ENCODE assay signal across 9 cellular contexts in genomic region chr5:101678494-101679193, GRCh38.
A peak's percentile ranks its signal among the peaks of the same experiment; 100 is the strongest.
DNase-seq lines count a peak whose midpoint lies in the region; ATAC-seq and TF ChIP-seq lines count a peak whose summit lies in the region.
"Had no signal": no experiment of that assay in that cellular context is flagged by ENCODE, and none has a peak within 500 bp of the region (broad histone marks: within the 10 kb centered on the region; RNA-seq: fewer than 3 reads in every experiment).

No MANE protein-coding gene starts in this region.

- H3K4me3 ChIP-seq in PC-3 (ENCODE audit: low read length) (no peak overlapping the region), right atrium auricular region (no peak overlapping the region)

- no peaks in the 10 kb centered on the region for H3K4me1 ChIP-seq in PC-3 (ENCODE audit: insufficient read depth, low read length)
- no peaks in the 10 kb centered on the region for H3K4me1 ChIP-seq in right atrium auricular region

- H3K9me3 Mint-ChIP-seq in activated naive CD8-positive, alpha-beta T cell treated with anti-CD3 and anti-CD28 coated beads, Interleukin-2, amount 50 U/mL, for 24 hours, result no peaks in the 10 kb centered on the region

- DNase-seq in DMS53 treated with DMSO at 0.1 percent for 48 hours (lab: John Stamatoyannopoulos, UW; ENCODE audit: unreplicated experiment) (peak; percentile 62), PC-3 (peak; percentile 83), right atrium auricular region (ENCODE audit: low spot score) (peak; percentile 64), retina (peak; percentile 82)
- peak; percentile 46 for DNase-seq in activated naive CD8-positive, alpha-beta T cell treated with anti-CD3 and anti-CD28 coated beads, Interleukin-2, amount 50 U/mL, for 24 hours

- no peaks in the 10 kb centered on the region for H3K4me1 Mint-ChIP-seq in activated naive CD8-positive, alpha-beta T cell treated with anti-CD3 and anti-CD28 coated beads, Interleukin-2, amount 50 U/mL, for 24 hours

- H3F3A ChIP-seq in PC-3 (ENCODE audit: low read length, unreplicated experiment), result no peaks in the 10 kb centered on the region

- H2AFZ ChIP-seq in PC-3 (ENCODE audit: low read length), result peak overlapping the region; percentile 60; the same call in 1 of the 2 replicates

- no peaks in the 10 kb centered on the region for H3K9me2 ChIP-seq in PC-3 (replicated peaks; ENCODE audit: low read length)

- CTCF ChIA-PET in PC-3 (lab: Charles Lee), result interaction anchor here (1.0 kb wide), 1 partner anchor 15 kb away, joined by 3 read pairs; no protein-coding TSS in a partner anchor

- peaks cover 2% of the 10 kb centered on the region for H3K27me3 Mint-ChIP-seq in activated naive CD8-positive, alpha-beta T cell treated with anti-CD3 and anti-CD28 coated beads, Interleukin-2, amount 50 U/mL, for 24 hours

- H3K4me2 ChIP-seq in PC-3 (ENCODE audit: low read length), result no peak overlapping the region; the same call in 1 of the 2 replicates

- H3K36me3 ChIP-seq in PC-3 (ENCODE audit: low read depth, low read length) (no peaks in the 10 kb centered on the region), right atrium auricular region (no peaks in the 10 kb centered on the region)

- H3K36me3 Mint-ChIP-seq in activated naive CD8-positive, alpha-beta T cell treated with anti-CD3 and anti-CD28 coated beads, Interleukin-2, amount 50 U/mL, for 24 hours (ENCODE audit: low read depth), result no peaks in the 10 kb centered on the region

- H3K27ac ChIP-seq in PC-3 (ENCODE audit: low read length) (no peak overlapping the region), right atrium auricular region (no peak overlapping the region)
- H3K27ac ChIP-seq: epithelial cell of prostate had no signal

- H4K20me1 ChIP-seq in PC-3 (ENCODE audit: low read length), result no peaks in the 10 kb centered on the region

- ATAC-seq in GM19452 (IDR thresholded peaks at IDR 0.05; ENCODE audit: unreplicated experiment) (peak; percentile 69), HG03565 (IDR thresholded peaks at IDR 0.05; ENCODE audit: unreplicated experiment) (peak; percentile 81), PC-3 (peak; percentile 83), HG03139 (IDR thresholded peaks at IDR 0.05; ENCODE audit: unreplicated experiment) (no peak)
- no peak for ATAC-seq in activated naive CD8-positive, alpha-beta T cell treated with anti-CD3 and anti-CD28 coated beads, Interleukin-2, amount 50 U/mL, for 24 hours

- intact Hi-C loops in PC-3 (cut with micrococcal nuclease), result loop anchor here (10.0 kb wide), 1 partner anchor 284 kb away; no protein-coding TSS in a partner anchor

- BruUV-seq in PC-3 (replicated peaks; lab: Mats Ljungman, UMichigan), result no TSS peak

- no peaks in the 10 kb centered on the region for H3K79me2 ChIP-seq in PC-3 (ENCODE audit: low read length)

- H3K9me3 ChIP-seq in PC-3 (ENCODE audit: low read length) (no peaks in the 10 kb centered on the region), right atrium auricular region (no peaks in the 10 kb centered on the region)

- TF ChIP-seq CTCF in PC-3 (conservative IDR thresholded peaks at IDR 0.05; ENCODE audit: low read depth, low read length) (peak; percentile 93), right atrium auricular region (IDR thresholded peaks at IDR 0.05) (peak; percentile 75 to 87)

- H3K27me3 ChIP-seq in PC-3 (ENCODE audit: low read length) (no peaks in the 10 kb centered on the region), right atrium auricular region (no peaks in the 10 kb centered on the region)

- H3K9ac ChIP-seq in PC-3 (ENCODE audit: low read length), result no peak overlapping the region

- POLR2A ChIA-PET in PC-3 (lab: Charles Lee; ENCODE audit: unreplicated experiment), result no interaction called here

- no peak overlapping the region for H3K27ac Mint-ChIP-seq in activated naive CD8-positive, alpha-beta T cell treated with anti-CD3 and anti-CD28 coated beads, Interleukin-2, amount 50 U/mL, for 24 hours

- no peak overlapping the region for H3K4me3 Mint-ChIP-seq in activated naive CD8-positive, alpha-beta T cell treated with anti-CD3 and anti-CD28 coated beads, Interleukin-2, amount 50 U/mL, for 24 hours

Comparison
In these comparisons a context has a peak if more than half of its experiments do, and no peak if none do; other contexts are left out.
1. ATAC-seq: peak in GM19452 (single experiment), HG03565 (single experiment) and PC-3 (single experiment); none in activated naive CD8-positive, alpha-beta T cell treated with anti-CD3 and anti-CD28 coated beads, Interleukin-2, amount 50 U/mL, for 24 hours (single experiment) and HG03139 (single experiment).
2. Peak in every context shown above with its lines, with median percentiles within 50 percentile points of each other: DNase-seq.